8 cellular contexts compared by ENCODE assay signal in the genomic region with DNA sequence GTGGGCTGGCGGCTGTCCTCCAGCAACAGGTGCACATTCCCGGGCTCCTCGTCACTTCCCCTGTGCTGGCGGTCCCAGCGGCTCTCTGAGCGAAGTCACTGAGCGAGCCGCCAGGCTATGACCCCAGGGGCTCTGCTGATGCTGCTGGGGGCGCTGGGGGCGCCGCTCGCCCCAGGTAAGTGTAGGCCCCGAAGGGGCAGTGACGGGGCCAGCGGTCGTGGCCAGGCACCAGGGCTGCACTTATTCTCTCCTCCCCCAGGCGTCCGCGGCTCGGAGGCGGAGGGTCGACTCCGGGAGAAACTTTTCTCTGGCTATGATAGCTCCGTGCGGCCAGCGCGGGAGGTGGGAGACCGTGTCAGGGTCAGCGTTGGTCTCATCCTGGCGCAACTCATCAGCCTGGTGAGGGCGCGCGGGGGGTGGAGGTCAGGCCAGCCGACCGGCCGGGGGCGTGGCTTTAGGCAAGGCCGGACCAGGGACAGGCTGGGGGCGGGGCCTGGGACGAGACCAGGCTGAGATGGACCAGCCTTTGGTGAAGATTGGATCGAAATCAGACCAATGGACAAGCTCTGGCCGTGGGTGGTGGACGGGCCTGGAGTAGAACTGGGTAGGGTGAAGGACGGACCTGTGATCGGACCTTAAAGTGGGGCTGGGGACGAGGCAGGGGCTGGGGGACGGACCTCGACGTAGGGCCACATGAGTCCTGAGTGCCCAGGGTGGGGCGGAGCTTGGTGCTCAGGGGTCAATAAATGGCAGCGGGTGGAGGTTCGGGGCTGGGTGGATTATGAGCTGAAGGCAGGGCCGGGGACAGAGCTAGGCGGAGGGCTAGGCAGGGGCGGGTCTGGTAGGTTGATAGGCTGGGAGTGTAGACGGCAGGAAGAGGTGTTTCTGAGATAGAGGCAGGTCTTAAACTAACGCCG. TPM values are rescaled to one million over a fixed set of nuclear protein-coding genes. Genes with fewer than 3 reads are reported as not detected.
DNase-seq lines count a peak whose midpoint lies in the region; ATAC-seq and TF ChIP-seq lines count a peak whose summit lies in the region.

A gene with protein sequence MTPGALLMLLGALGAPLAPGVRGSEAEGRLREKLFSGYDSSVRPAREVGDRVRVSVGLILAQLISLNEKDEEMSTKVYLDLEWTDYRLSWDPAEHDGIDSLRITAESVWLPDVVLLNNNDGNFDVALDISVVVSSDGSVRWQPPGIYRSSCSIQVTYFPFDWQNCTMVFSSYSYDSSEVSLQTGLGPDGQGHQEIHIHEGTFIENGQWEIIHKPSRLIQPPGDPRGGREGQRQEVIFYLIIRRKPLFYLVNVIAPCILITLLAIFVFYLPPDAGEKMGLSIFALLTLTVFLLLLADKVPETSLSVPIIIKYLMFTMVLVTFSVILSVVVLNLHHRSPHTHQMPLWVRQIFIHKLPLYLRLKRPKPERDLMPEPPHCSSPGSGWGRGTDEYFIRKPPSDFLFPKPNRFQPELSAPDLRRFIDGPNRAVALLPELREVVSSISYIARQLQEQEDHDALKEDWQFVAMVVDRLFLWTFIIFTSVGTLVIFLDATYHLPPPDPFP (plus strand): TSS at position 51 of the 917 bp plus-strand sequence. CDS start 67 bp downstream, at position 118.

- H3K4me1 ChIP-seq in heart right ventricle, result peaks cover 7 to 36% (median 30%) of the 10 kb centered on the region in 9 donors
- peaks cover 19% of the 10 kb centered on the region for H3K4me1 ChIP-seq in osteoblast (ENCODE audit: insufficient read depth, low read length)

- H2AFZ ChIP-seq in osteoblast (ENCODE audit: low read length), result peak within 1 kb of the TSS; percentile 68

- H3K9me3 ChIP-seq in heart right ventricle (no peaks in the 10 kb centered on the region), osteoblast (ENCODE audit: low read depth, low read length) (no peaks in the 10 kb centered on the region)

- peak within 1 kb of the TSS; percentile 4 to 62 (median 52) for H3K4me3 ChIP-seq in heart right ventricle
- peak within 1 kb of the TSS; percentile 64 for H3K4me3 ChIP-seq in osteoblast (ENCODE audit: insufficient read depth, low read length)

- WGBS in adipose tissue, 3 donors, result 4 to 5% (median 5%) methylated on average over 57 to 58 of the region's 58 CpGs
- 6 to 7% methylated on average over 58 of the region's 58 CpGs for WGBS in heart right ventricle, 2 donors

- H4K20me1 ChIP-seq in osteoblast (ENCODE audit: insufficient read depth, low read length), result no peaks in the 10 kb centered on the region

- intact Hi-C loops in heart right ventricle (cut with DNase I), result no loop called here

- H3K4me2 ChIP-seq in osteoblast (ENCODE audit: insufficient read depth, low read length), result peak within 1 kb of the TSS; percentile 77

- H3K27me3 ChIP-seq in heart right ventricle (peaks cover 0 to 64% (median 4%) of the 10 kb centered on the region in 7 donors), osteoblast (ENCODE audit: insufficient read depth, low read length) (peaks cover 37% of the 10 kb centered on the region)

- H3K36me3 ChIP-seq in heart right ventricle, result no peaks in the 10 kb centered on the region
- no peaks in the 10 kb centered on the region for H3K36me3 ChIP-seq in osteoblast (ENCODE audit: insufficient read depth, low read length)

- in situ Hi-C loops in GM13976 (cut with MboI; ENCODE audit: low sequenced_read_pairs, unreplicated experiment), result no loop called here

- peak; percentile 80 for DNase-seq in GM13976 (ENCODE audit: low spot score)
- peak; percentile 78 for DNase-seq in NCI-H510A treated with DMSO at 0.1 percent for 48 hours (lab: John Stamatoyannopoulos, UW)
- DNase-seq in heart right ventricle, result peak; percentile 75 to 87
- DNase-seq in osteoblast (ENCODE audit: insufficient read length, low spot score, missing footprints), result peak; percentile 96
- DNase-seq in OCI-M2 (lab: John Stamatoyannopoulos, UW; ENCODE audit: unreplicated experiment), result no peak

- H3K27ac ChIP-seq in adipose tissue (ENCODE audit: low read depth, low read length) (no peak within 1 kb of the TSS), heart right ventricle (peak within 1 kb of the TSS in 8 of 10 donors; percentile 36 to 78 (median 68)), osteoblast (ENCODE audit: low read depth, low read length) (no peak within 1 kb of the TSS)

- H3K79me2 ChIP-seq in osteoblast (ENCODE audit: insufficient read depth, low read length), result no peaks in the 10 kb centered on the region

- ATAC-seq in heart right ventricle, result peak; percentile 81 to 93 (median 88)
- no peak for ATAC-seq in GM21367 (IDR thresholded peaks at IDR 0.05; ENCODE audit: unreplicated experiment)
- no peak for ATAC-seq in GM21515 (IDR thresholded peaks at IDR 0.05; ENCODE audit: unreplicated experiment)

- TF ChIP-seq CTCF in GM13976 (IDR thresholded peaks at IDR 0.05; ENCODE audit: borderline replicate concordance, control extremely low read depth, extremely low read depth, insufficient read depth, missing control alignments), result no peak
- TF ChIP-seq CTCF in heart right ventricle (IDR thresholded peaks at IDR 0.05), result peak in 6 of 9 donors; percentile 14 to 30 (median 28)
- TF ChIP-seq CTCF in osteoblast (IDR thresholded peaks at IDR 0.05; ENCODE audit: extremely low read depth, low read depth, low read length), result no peak

RNA-seq across cellular contexts. Expression of the gene that starts here (rescaled TPM):
- polyA plus RNA-seq in adipose tissue, result 10 to 100 TPM in 2 of 3 donors, 1 to 10 TPM in 1; 5.0 to 14.2 (median 12.7) TPM
- 10 to 100 TPM in 6 of 10 donors, 1 to 10 TPM in 4; 5.4 to 13.1 (median 10.3) TPM for total RNA-seq in heart right ventricle
- polyA plus RNA-seq in heart right ventricle, result 10 to 100 TPM; 10.2 to 25.4 TPM
- 5.3 and 5.4 TPM in 2 replicates for total RNA-seq in osteoblast

Comparison
In these comparisons a context has a peak if more than half of its experiments do, and no peak if none do; other contexts are left out.
1. CTCF ChIP-seq: peak in heart right ventricle (6 of 9); none in GM13976 (single experiment) and osteoblast (single experiment).
2. H3K27ac ChIP-seq: peak in heart right ventricle (8 of 10); none in adipose tissue (single experiment) and osteoblast (single experiment).
3. ATAC-seq: peak in heart right ventricle (8 of 8); none in GM21367 (single experiment) and GM21515 (single experiment).